7 cellular contexts compared by ENCODE assay signal in genomic region chr13:113864303-113864890, GRCh38. TPM values are rescaled to one million over a fixed set of nuclear protein-coding genes. Genes with fewer than 3 reads are reported as not detected.
DNase-seq lines count a peak whose midpoint lies in the region; ATAC-seq lines count a peak whose summit lies in the region.

No MANE protein-coding gene starts in this region.

- peaks cover 13% of the 10 kb centered on the region for H3K4me1 Mint-ChIP-seq in activated CD8-positive, alpha-beta T cell treated with anti-CD3 and anti-CD28 coated beads, Interleukin-2, amount 10 ng/mL, durations not matched to agents 7 days and 5 days (ENCODE audit: low read depth)
- H3K4me1 Mint-ChIP-seq in stimulated activated effector memory CD8-positive, alpha-beta T cell treated with anti-CD3 and anti-CD28 coated beads, Interleukin-12 subunit alpha, Interleukin-12 subunit beta, amount 100 ng/mL, for 72 hours: peaks cover 10% of the 10 kb centered on the region

- H3K36me3 Mint-ChIP-seq in activated CD8-positive, alpha-beta T cell treated with anti-CD3 and anti-CD28 coated beads, Interleukin-2, amount 10 ng/mL, durations not matched to agents 7 days and 5 days (ENCODE audit: low read depth): no peaks in the 10 kb centered on the region
- H3K36me3 Mint-ChIP-seq in stimulated activated effector memory CD8-positive, alpha-beta T cell treated with anti-CD3 and anti-CD28 coated beads, Interleukin-12 subunit alpha, Interleukin-12 subunit beta, amount 100 ng/mL, for 72 hours: no peaks in the 10 kb centered on the region

- DNase-seq in HAP-1 (ENCODE audit: low spot score in 2 of 2) (no peak), hepatic stellate cell (ENCODE audit: low spot score) (peak; percentile 52), CD1c-positive myeloid dendritic cell (ENCODE audit: extremely low spot score) (no peak)
- no peak for DNase-seq in activated CD8-positive, alpha-beta T cell treated with anti-CD3 and anti-CD28 coated beads, Interleukin-2, amount 10 ng/mL, durations not matched to agents 7 days and 5 days
- no peak for DNase-seq in stimulated activated effector memory CD8-positive, alpha-beta T cell treated with anti-CD3 and anti-CD28 coated beads, Interleukin-12 subunit alpha, Interleukin-12 subunit beta, amount 100 ng/mL, for 72 hours (ENCODE audit: low spot score in 2 of 2)
- DNase-seq in stimulated activated naive CD4-positive, alpha-beta T cell treated with Interleukin-2 at 50 U/mL for 16 hours (lab: John Stamatoyannopoulos, UW): no peak

- H3K27me3 ChIP-seq in HAP-1 (ENCODE audit: low read depth): peaks cover 8% of the 10 kb centered on the region; the same call in 1 of the 2 replicates

- H3K4me3 Mint-ChIP-seq in activated CD8-positive, alpha-beta T cell treated with anti-CD3 and anti-CD28 coated beads, Interleukin-2, amount 10 ng/mL, durations not matched to agents 7 days and 5 days: peak overlapping the region; percentile 44
- peak overlapping the region; percentile 45 for H3K4me3 Mint-ChIP-seq in stimulated activated effector memory CD8-positive, alpha-beta T cell treated with anti-CD3 and anti-CD28 coated beads, Interleukin-12 subunit alpha, Interleukin-12 subunit beta, amount 100 ng/mL, for 72 hours

- CTCF ChIA-PET in activated CD8-positive, alpha-beta T cell treated with anti-CD3 and anti-CD28 coated beads, Interleukin-2, amount 10 ng/mL, durations not matched to agents 7 days and 5 days (lab: Charles Lee): no interaction called here

- no peak overlapping the region for H3K27ac Mint-ChIP-seq in activated CD8-positive, alpha-beta T cell treated with anti-CD3 and anti-CD28 coated beads, Interleukin-2, amount 10 ng/mL, durations not matched to agents 7 days and 5 days
- no peak overlapping the region for H3K27ac Mint-ChIP-seq in stimulated activated effector memory CD8-positive, alpha-beta T cell treated with anti-CD3 and anti-CD28 coated beads, Interleukin-12 subunit alpha, Interleukin-12 subunit beta, amount 100 ng/mL, for 72 hours

- no peaks in the 10 kb centered on the region for H3K9me3 ChIP-seq in HAP-1

- H3K4me3 ChIP-seq in HAP-1: peak overlapping the region; percentile 26

- H3K27me3 Mint-ChIP-seq in activated CD8-positive, alpha-beta T cell treated with anti-CD3 and anti-CD28 coated beads, Interleukin-2, amount 10 ng/mL, durations not matched to agents 7 days and 5 days (ENCODE audit: low read depth): peaks cover 49% of the 10 kb centered on the region

- no peak for ATAC-seq in activated CD8-positive, alpha-beta T cell treated with anti-CD3 and anti-CD28 coated beads, Interleukin-2, amount 10 ng/mL, durations not matched to agents 7 days and 5 days
- no peak for ATAC-seq in stimulated activated effector memory CD8-positive, alpha-beta T cell treated with anti-CD3 and anti-CD28 coated beads, Interleukin-12 subunit alpha, Interleukin-12 subunit beta, amount 100 ng/mL, for 72 hours
- ATAC-seq in GM18517 (IDR thresholded peaks at IDR 0.05; ENCODE audit: unreplicated experiment): no peak

- POLR2A ChIA-PET in activated CD8-positive, alpha-beta T cell treated with anti-CD3 and anti-CD28 coated beads, Interleukin-2, amount 10 ng/mL, durations not matched to agents 7 days and 5 days (lab: Charles Lee): no interaction called here

- H3K36me3 ChIP-seq in HAP-1 (replicated peaks): no peaks in the 10 kb centered on the region

- in situ Hi-C loops in HAP-1 (cut with MboI; ENCODE audit: low sequenced_read_pairs): no loop called here

- peaks cover 5% of the 10 kb centered on the region; the same call in 1 of the 2 replicates for H3K4me1 ChIP-seq in HAP-1

- H3K9me3 Mint-ChIP-seq in activated CD8-positive, alpha-beta T cell treated with anti-CD3 and anti-CD28 coated beads, Interleukin-2, amount 10 ng/mL, durations not matched to agents 7 days and 5 days (ENCODE audit: insufficient read depth): no peaks in the 10 kb centered on the region
- no peaks in the 10 kb centered on the region for H3K9me3 Mint-ChIP-seq in stimulated activated effector memory CD8-positive, alpha-beta T cell treated with anti-CD3 and anti-CD28 coated beads, Interleukin-12 subunit alpha, Interleukin-12 subunit beta, amount 100 ng/mL, for 72 hours

RNA-seq across cellular contexts. Expression of gene GAS6, which starts 0.5 kb away (rescaled TPM):
- total RNA-seq in activated CD8-positive, alpha-beta T cell treated with anti-CD3 and anti-CD28 coated beads, Interleukin-2, amount 10 ng/mL, durations not matched to agents 7 days and 5 days: under 1 TPM; 0.53 to 0.65 TPM
